Comparison of ENCODE assay signal across 28 cellular contexts in genomic region chr7:69761290-69761922, GRCh38.
"Had no signal": no experiment of that assay in that cellular context is flagged by ENCODE, and none has a peak within 500 bp of the region (broad histone marks: within the 10 kb centered on the region; RNA-seq: fewer than 3 reads in every experiment).

No MANE protein-coding gene starts in this region.

- H3K27me3 Mint-ChIP-seq: activated CD4-positive, alpha-beta memory T cell treated with anti-CD3 and anti-CD28 coated beads for 36 hours; activated CD4-positive, alpha-beta T cell treated with anti-CD3 and anti-CD28 coated beads, Interleukin-2, amount 10 ng/mL, durations not matched to agents 7 days and 5 days; activated naive CD8-positive, alpha-beta T cell treated with anti-CD3 and anti-CD28 coated beads, Interleukin-2, amount 50 U/mL, for 24 hours; T-helper 17 cell had no signal

- H3K36me3 Mint-ChIP-seq: activated CD4-positive, alpha-beta memory T cell treated with anti-CD3 and anti-CD28 coated beads for 36 hours had no signal

- H3K27ac Mint-ChIP-seq: activated CD4-positive, alpha-beta memory T cell treated with anti-CD3 and anti-CD28 coated beads for 36 hours; activated CD4-positive, alpha-beta T cell treated with anti-CD3 and anti-CD28 coated beads, Interleukin-2, amount 10 ng/mL, durations not matched to agents 7 days and 5 days; activated naive CD4-positive, alpha-beta T cell treated with anti-CD3 and anti-CD28 coated beads, Interleukin-2, amount 50 U/mL, for 72 hours; activated naive CD8-positive, alpha-beta T cell treated with anti-CD3 and anti-CD28 coated beads, Interleukin-2, amount 50 U/mL, for 24 hours; T-helper 17 cell had no signal

- H3K36me3 ChIP-seq: ascending aorta, Peyer's patch, SJSA1 had no signal

- H3K4me3 Mint-ChIP-seq: activated CD4-positive, alpha-beta memory T cell treated with anti-CD3 and anti-CD28 coated beads for 36 hours; activated CD4-positive, alpha-beta T cell treated with anti-CD3 and anti-CD28 coated beads, Interleukin-2, amount 10 ng/mL, durations not matched to agents 7 days and 5 days; activated naive CD8-positive, alpha-beta T cell treated with anti-CD3 and anti-CD28 coated beads, Interleukin-2, amount 50 U/mL, for 24 hours; activated T-cell treated with anti-CD3 and anti-CD28 coated beads, Interleukin-2, amount 50 U/mL, for 4 hours; T-helper 17 cell had no signal

- H3K27me3 ChIP-seq: ascending aorta, body of pancreas, Peyer's patch, SJSA1 had no signal

- H3K9me3 Mint-ChIP-seq: activated T-cell treated with anti-CD3 and anti-CD28 coated beads, Interleukin-2, amount 50 U/mL, for 4 hours had no signal

- DNase-seq: activated CD4-positive, alpha-beta memory T cell treated with anti-CD3 and anti-CD28 coated beads for 36 hours; activated CD4-positive, alpha-beta T cell treated with anti-CD3 and anti-CD28 coated beads, Interleukin-2, amount 10 ng/mL, durations not matched to agents 7 days and 5 days; activated CD4-positive, CD25-positive, alpha-beta regulatory T cell; activated CD8-positive, alpha-beta memory T cell treated with anti-CD3 and anti-CD28 coated beads for 24 hours; activated effector memory CD4-positive, alpha-beta T cell treated with anti-CD3 and anti-CD28 coated beads, Interleukin-2, amount 50 U/mL, for 16 hours; activated naive CD4-positive, alpha-beta T cell treated with Interleukin-2 at 50 U/mL for 16 hours; activated naive CD8-positive, alpha-beta T cell treated with anti-CD3 and anti-CD28 coated beads, Interleukin-2, amount 50 U/mL, for 24 hours; activated T-cell treated with anti-CD3 and anti-CD28 coated beads, Interleukin-2, amount 50 U/mL, for 4 hours; amniotic stem cell; body of pancreas; central memory CD4-positive, alpha-beta T cell; Karpas-422; MM.1S; NCI-H1105; NCI-H1436; NCI-H187; NCI-H2081; NCI-H526; NCI-H774; NK-92 treated with Interleukin-12 subunit alpha and Interleukin-12 subunit beta, amount 100 ng/mL, for 24 hours; Peyer's patch; SHP77; T-helper 17 cell; T-helper 9 cell had no signal

- H3K4me3 ChIP-seq: ascending aorta, body of pancreas, Peyer's patch, SJSA1 had no signal

- H3K27ac ChIP-seq: ascending aorta, body of pancreas, Peyer's patch, RWPE1, SJSA1 had no signal

- H3K9me3 ChIP-seq: ascending aorta, body of pancreas, Peyer's patch had no signal

- H3K4me1 Mint-ChIP-seq: T-helper 17 cell had no signal

- H3K4me1 ChIP-seq: ascending aorta, body of pancreas, Peyer's patch, SJSA1 had no signal

- ATAC-seq: activated naive CD4-positive, alpha-beta T cell treated with anti-CD3 and anti-CD28 coated beads, Interleukin-2, amount 50 U/mL, for 72 hours; activated naive CD8-positive, alpha-beta T cell treated with anti-CD3 and anti-CD28 coated beads, Interleukin-2, amount 50 U/mL, for 24 hours; activated T-cell treated with anti-CD3 and anti-CD28 coated beads, Interleukin-2, amount 50 U/mL, for 4 hours; body of pancreas; T-helper 17 cell had no signal
